Comparison of ENCODE assay signal across 1 cellular context in the genomic region with DNA sequence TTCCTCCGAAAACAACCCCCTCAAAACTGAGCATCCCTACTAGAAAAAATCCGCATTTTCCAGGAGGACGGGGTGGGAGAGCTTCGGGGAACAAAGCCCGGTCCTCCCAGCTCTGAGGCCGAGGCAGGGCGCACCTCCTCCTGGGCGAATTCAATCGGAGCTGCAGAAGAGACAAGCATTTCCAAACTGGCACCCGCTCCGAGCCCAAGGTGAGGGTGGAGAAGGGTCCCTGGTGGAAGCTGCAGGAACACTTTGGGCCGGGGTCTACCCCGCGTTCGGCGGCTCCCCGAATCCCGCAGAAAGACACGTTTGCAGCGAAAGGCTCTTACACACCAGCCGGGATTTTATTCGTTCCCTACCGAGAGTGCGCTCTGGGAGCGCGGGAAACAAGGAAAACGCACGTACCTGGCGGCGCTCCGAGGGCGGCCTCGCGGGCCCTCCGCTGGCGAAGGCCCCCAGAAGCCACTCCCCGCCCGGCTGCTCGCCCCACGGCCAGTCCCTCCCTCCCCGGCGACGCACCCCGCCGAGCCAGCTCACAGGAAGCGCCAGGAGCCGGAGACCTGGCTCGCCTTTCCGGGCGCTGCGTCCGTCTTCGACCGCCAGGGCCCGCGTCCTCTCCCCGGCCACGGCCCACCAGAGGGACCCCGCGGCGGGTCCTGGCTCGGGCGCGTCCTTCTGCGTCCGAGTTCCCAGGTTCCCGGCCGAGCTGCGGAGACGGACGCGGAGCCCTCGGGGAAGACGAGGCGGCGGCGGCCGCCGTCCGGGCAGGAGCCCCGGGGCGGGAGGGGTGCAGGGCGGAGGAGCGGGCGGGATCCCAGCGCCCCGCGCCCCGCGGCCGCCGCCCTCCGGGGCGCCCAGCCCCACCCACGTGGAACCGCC.
TF ChIP-seq lines count a peak whose summit lies in the region.

No MANE protein-coding gene starts in this region.

TF ChIP-seq in HEK293, 187 proteins besides CTCF, POLR2A, EP300 and RAD21 (continued from another document):
- TF ChIP-seq, protein P1, sequence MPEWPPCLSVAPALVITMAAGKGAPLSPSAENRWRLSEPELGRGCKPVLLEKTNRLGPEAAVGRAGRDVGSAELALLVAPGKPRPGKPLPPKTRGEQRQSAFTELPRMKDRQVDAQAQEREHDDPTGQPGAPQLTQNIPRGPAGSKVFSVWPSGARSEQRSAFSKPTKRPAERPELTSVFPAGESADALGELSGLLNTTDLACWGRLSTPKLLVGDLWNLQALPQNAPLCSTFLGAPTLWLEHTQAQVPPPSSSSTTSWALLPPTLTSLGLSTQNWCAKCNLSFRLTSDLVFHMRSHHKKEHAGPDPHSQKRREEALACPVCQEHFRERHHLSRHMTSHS (tag by site-specific recombination; IDR thresholded peaks at IDR 0.05): no peak
- TF ChIP-seq INSM2 (tag by site-specific recombination; IDR thresholded peaks at IDR 0.05) (no peak), ZNF155 (tag by site-specific recombination; IDR thresholded peaks at IDR 0.05) (no peak), ZNF221 (tag by site-specific recombination; IDR thresholded peaks at IDR 0.05; ENCODE audit: borderline replicate concordance) (no peak), ZNF837 (tag by site-specific recombination; IDR thresholded peaks at IDR 0.05) (peak; percentile 99), ZNF394 (tag by site-specific recombination; IDR thresholded peaks at IDR 0.05; ENCODE audit: borderline replicate concordance) (peak; percentile 50; the same call in 1 of the 2 replicates), ZNF785 (tag by site-specific recombination; IDR thresholded peaks at IDR 0.05) (peak; percentile 20; the same call in 1 of the 2 replicates), ZNF223 (tag by site-specific recombination; IDR thresholded peaks at IDR 0.05) (no peak), ZNF211 (tag by site-specific recombination; IDR thresholded peaks at IDR 0.05; ENCODE audit: low read depth) (no peak), ZNF600 (tag by site-specific recombination; IDR thresholded peaks at IDR 0.05) (peak; percentile 84), ZBTB6 (tag by site-specific recombination; IDR thresholded peaks at IDR 0.05) (peak; percentile 45; the same call in 1 of the 2 replicates), ZNF521 (tag by site-specific recombination; IDR thresholded peaks at IDR 0.05) (no peak), MZF1 (tag by site-specific recombination; IDR thresholded peaks at IDR 0.05; ENCODE audit: borderline replicate concordance) (peak; percentile 76), ZNF433 (tag by site-specific recombination; IDR thresholded peaks at IDR 0.05; ENCODE audit: low read depth) (no peak; the same call in 1 of the 2 replicates), KLF1 (tag by site-specific recombination; IDR thresholded peaks at IDR 0.05) (peak; percentile 53), ZNF138 (tag by site-specific recombination; IDR thresholded peaks at IDR 0.05; ENCODE audit: borderline replicate concordance) (no peak), KLF8 (tag by site-specific recombination; IDR thresholded peaks at IDR 0.05) (peak; percentile 91), ZNF48 (tag by site-specific recombination; IDR thresholded peaks at IDR 0.05) (no peak), ZNF585B (tag by site-specific recombination; IDR thresholded peaks at IDR 0.05) (no peak), KLF7 (tag by site-specific recombination; IDR thresholded peaks at IDR 0.05; ENCODE audit: borderline replicate concordance) (no peak), SETDB1 (IDR thresholded peaks at IDR 0.05; ENCODE audit: insufficient read length, low read length) (no peak), ZNF341 (tag by site-specific recombination; IDR thresholded peaks at IDR 0.05; ENCODE audit: low read depth) (peak; percentile 90), ZNF404 (tag by site-specific recombination; IDR thresholded peaks at IDR 0.05) (0 out of 2 replicates have a peak, but pooled peaks have one; percentile 49), BCL11B (tag by site-specific recombination; IDR thresholded peaks at IDR 0.05; ENCODE audit: low read depth) (peak; percentile 79; the same call in 1 of the 2 replicates), TSHZ1 (tag by site-specific recombination; IDR thresholded peaks at IDR 0.05; ENCODE audit: borderline replicate concordance) (no peak), ZNF561 (tag by site-specific recombination; IDR thresholded peaks at IDR 0.05; ENCODE audit: borderline replicate concordance) (peak; percentile 93; the same call in 1 of the 2 replicates), ZNF670 (tag by site-specific recombination; IDR thresholded peaks at IDR 0.05; ENCODE audit: low read depth) (no peak), GLIS2 (tag by site-specific recombination; IDR thresholded peaks at IDR 0.05) (peak; percentile 97), ZNF169 (tag by site-specific recombination; IDR thresholded peaks at IDR 0.05) (no peak), PRDM6 (tag by site-specific recombination; IDR thresholded peaks at IDR 0.05) (no peak)
- TF ChIP-seq, protein P2, sequence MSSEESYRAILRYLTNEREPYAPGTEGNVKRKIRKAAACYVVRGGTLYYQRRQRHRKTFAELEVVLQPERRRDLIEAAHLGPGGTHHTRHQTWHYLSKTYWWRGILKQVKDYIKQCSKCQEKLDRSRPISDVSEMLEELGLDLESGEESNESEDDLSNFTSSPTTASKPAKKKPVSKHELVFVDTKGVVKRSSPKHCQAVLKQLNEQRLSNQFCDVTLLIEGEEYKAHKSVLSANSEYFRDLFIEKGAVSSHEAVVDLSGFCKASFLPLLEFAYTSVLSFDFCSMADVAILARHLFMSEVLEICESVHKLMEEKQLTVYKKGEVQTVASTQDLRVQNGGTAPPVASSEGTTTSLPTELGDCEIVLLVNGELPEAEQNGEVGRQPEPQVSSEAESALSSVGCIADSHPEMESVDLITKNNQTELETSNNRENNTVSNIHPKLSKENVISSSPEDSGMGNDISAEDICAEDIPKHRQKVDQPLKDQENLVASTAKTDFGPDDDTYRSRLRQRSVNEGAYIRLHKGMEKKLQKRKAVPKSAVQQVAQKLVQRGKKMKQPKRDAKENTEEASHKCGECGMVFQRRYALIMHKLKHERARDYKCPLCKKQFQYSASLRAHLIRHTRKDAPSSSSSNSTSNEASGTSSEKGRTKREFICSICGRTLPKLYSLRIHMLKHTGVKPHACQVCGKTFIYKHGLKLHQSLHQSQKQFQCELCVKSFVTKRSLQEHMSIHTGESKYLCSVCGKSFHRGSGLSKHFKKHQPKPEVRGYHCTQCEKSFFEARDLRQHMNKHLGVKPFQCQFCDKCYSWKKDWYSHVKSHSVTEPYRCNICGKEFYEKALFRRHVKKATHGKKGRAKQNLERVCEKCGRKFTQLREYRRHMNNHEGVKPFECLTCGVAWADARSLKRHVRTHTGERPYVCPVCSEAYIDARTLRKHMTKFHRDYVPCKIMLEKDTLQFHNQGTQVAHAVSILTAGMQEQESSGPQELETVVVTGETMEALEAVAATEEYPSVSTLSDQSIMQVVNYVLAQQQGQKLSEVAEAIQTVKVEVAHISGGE (tag by site-specific recombination; conservative IDR thresholded peaks at IDR 0.05; ENCODE audit: low read depth): peak; percentile 61
- TF ChIP-seq, protein P3, sequence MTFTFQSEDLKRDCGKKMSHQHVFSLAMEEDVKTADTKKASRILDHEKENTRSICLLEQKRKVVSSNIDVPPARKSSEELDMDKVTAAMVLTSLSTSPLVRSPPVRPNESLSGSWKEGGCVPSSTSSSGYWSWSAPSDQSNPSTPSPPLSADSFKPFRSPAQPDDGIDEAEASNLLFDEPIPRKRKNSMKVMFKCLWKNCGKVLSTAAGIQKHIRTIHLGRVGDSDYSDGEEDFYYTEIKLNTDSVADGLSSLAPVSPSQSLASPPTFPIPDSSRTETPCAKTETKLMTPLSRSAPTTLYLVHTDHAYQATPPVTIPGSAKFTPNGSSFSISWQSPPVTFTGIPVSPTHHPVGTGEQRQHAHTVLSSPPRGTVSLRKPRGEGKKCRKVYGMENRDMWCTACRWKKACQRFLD (tag by site-specific recombination; IDR thresholded peaks at IDR 0.05): no peak
- TF ChIP-seq, protein P4, sequence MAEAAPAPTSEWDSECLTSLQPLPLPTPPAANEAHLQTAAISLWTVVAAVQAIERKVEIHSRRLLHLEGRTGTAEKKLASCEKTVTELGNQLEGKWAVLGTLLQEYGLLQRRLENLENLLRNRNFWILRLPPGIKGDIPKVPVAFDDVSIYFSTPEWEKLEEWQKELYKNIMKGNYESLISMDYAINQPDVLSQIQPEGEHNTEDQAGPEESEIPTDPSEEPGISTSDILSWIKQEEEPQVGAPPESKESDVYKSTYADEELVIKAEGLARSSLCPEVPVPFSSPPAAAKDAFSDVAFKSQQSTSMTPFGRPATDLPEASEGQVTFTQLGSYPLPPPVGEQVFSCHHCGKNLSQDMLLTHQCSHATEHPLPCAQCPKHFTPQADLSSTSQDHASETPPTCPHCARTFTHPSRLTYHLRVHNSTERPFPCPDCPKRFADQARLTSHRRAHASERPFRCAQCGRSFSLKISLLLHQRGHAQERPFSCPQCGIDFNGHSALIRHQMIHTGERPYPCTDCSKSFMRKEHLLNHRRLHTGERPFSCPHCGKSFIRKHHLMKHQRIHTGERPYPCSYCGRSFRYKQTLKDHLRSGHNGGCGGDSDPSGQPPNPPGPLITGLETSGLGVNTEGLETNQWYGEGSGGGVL (tag by site-specific recombination; IDR thresholded peaks at IDR 0.05): peak; percentile 75
- TF ChIP-seq, protein P5, sequence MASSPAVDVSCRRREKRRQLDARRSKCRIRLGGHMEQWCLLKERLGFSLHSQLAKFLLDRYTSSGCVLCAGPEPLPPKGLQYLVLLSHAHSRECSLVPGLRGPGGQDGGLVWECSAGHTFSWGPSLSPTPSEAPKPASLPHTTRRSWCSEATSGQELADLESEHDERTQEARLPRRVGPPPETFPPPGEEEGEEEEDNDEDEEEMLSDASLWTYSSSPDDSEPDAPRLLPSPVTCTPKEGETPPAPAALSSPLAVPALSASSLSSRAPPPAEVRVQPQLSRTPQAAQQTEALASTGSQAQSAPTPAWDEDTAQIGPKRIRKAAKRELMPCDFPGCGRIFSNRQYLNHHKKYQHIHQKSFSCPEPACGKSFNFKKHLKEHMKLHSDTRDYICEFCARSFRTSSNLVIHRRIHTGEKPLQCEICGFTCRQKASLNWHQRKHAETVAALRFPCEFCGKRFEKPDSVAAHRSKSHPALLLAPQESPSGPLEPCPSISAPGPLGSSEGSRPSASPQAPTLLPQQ (tag by site-specific recombination; IDR thresholded peaks at IDR 0.05): peak; percentile 46; the same call in 1 of the 2 replicates
